8 cellular contexts compared by ENCODE assay signal in genomic region chr1:15628003-15628402, GRCh38. TPM values are rescaled to one million over a fixed set of nuclear protein-coding genes. Genes with fewer than 3 reads are reported as not detected.
DNase-seq lines count a peak whose midpoint lies in the region; ATAC-seq and TF ChIP-seq lines count a peak whose summit lies in the region.
"Had no signal": no experiment of that assay in that cellular context is flagged by ENCODE, and none has a peak within 500 bp of the region (broad histone marks: within the 10 kb centered on the region; RNA-seq: fewer than 3 reads in every experiment).

No MANE protein-coding gene starts in this region.

- no peak for TF ChIP-seq POLR2A in gastrocnemius medialis (IDR thresholded peaks at IDR 0.05)

- intact Hi-C loops in gastrocnemius medialis (cut with DNase I; ENCODE audit: low total_unique reads) = loop anchor here (10.0 kb wide), 1 partner anchor 207 kb away; no protein-coding TSS in a partner anchor

- H3K27me3 ChIP-seq in gastrocnemius medialis = no peaks in the 10 kb centered on the region
- H3K27me3 ChIP-seq: foreskin keratinocyte had no signal

- ATAC-seq in GM19455 (IDR thresholded peaks at IDR 0.05; ENCODE audit: unreplicated experiment) (peak; percentile 21), HG02678 (IDR thresholded peaks at IDR 0.05; ENCODE audit: unreplicated experiment) (peak; percentile 16), gastrocnemius medialis (no peak), GM18858 (IDR thresholded peaks at IDR 0.05; ENCODE audit: unreplicated experiment) (no peak)
- ATAC-seq: foreskin keratinocyte had no signal

- peak; percentile 57 for DNase-seq in OCI-M1 (lab: John Stamatoyannopoulos, UW)
- DNase-seq in gastrocnemius medialis = no peak
- DNase-seq in HEK293T (ENCODE audit: extremely low spot score) = no peak
- no peak for DNase-seq in middle frontal gyrus (ENCODE audit: extremely low spot score, low spot score)
- DNase-seq: foreskin keratinocyte had no signal

- peaks cover 0 to 13% of the 10 kb centered on the region in 2 donors for H3K36me3 ChIP-seq in gastrocnemius medialis

- CTCF ChIA-PET in HEK293T (lab: Yijun Ruan, JAX) = no interaction called here

- H3K4me1 ChIP-seq in gastrocnemius medialis = peaks cover 69 to 80% of the 10 kb centered on the region in 2 donors

- POLR2A ChIA-PET in HEK293T (lab: Yijun Ruan, JAX) = no interaction called here

- peak overlapping the region; percentile 93 to 98 (median 95) for H3K27ac ChIP-seq in gastrocnemius medialis
- H3K27ac ChIP-seq: foreskin keratinocyte had no signal

- no peaks in the 10 kb centered on the region for H3K9me3 ChIP-seq in gastrocnemius medialis

- TF ChIP-seq CTCF in gastrocnemius medialis (IDR thresholded peaks at IDR 0.05 in 4 of 5, conservative IDR thresholded peaks at IDR 0.05 in 1 of 5) = no peak

- no peak overlapping the region for H3K4me3 ChIP-seq in gastrocnemius medialis

- in situ Hi-C loops in gastrocnemius medialis (cut with MboI; ENCODE audit: low sequenced_read_pairs in 4 of 4) = no loop called here

TF ChIP-seq in HEK293T, 16 proteins besides CTCF, POLR2A, EP300 and RAD21:
- TF ChIP-seq FOXM1 (IDR thresholded peaks at IDR 0.05; ENCODE audit: borderline replicate concordance) (no peak), FOXK2 (IDR thresholded peaks at IDR 0.05) (no peak), ZNF384 (IDR thresholded peaks at IDR 0.05) (no peak), LEF1 (IDR thresholded peaks at IDR 0.05; ENCODE audit: borderline replicate concordance) (no peak), BHLHE40 (IDR thresholded peaks at IDR 0.05; ENCODE audit: borderline replicate concordance) (no peak), SUZ12 (IDR thresholded peaks at IDR 0.05) (no peak), L3MBTL2 (conservative IDR thresholded peaks at IDR 0.05) (no peak), HDGF (IDR thresholded peaks at IDR 0.05; ENCODE audit: borderline replicate concordance) (no peak), NFRKB (IDR thresholded peaks at IDR 0.05) (no peak)
TF ChIP-seq in HEK293T: peak in this region for 0.

RNA-seq across cellular contexts. Expression of gene DDI2, which starts 10.7 kb away (rescaled TPM):
- total RNA-seq in gastrocnemius medialis = 10 to 100 TPM; 19.0 to 86.7 (median 34.2) TPM

RNA-seq across cellular contexts. Expression of gene AGMAT, which starts 43.2 kb away (rescaled TPM):
- 1 to 10 TPM in 3 of 4 donors, under 1 TPM in 1; 0.85 to 2.6 (median 2.0) TPM for total RNA-seq in gastrocnemius medialis

RNA-seq across cellular contexts. Expression of gene PLEKHM2, which starts 56.1 kb away (rescaled TPM):
- 100 to 1,000 TPM in 3 of 4 donors, 10 to 100 TPM in 1; 86.7 to 170 (median 144) TPM for total RNA-seq in gastrocnemius medialis

Comparison
In these comparisons a context has a peak if more than half of its experiments do, and no peak if none do; other contexts are left out.
1. ATAC-seq: peak in GM19455 (single experiment) and HG02678 (single experiment); none in gastrocnemius medialis (0 of 2) and GM18858 (single experiment).